Comparison of ENCODE assay signal across 35 cellular contexts in the genomic region with DNA sequence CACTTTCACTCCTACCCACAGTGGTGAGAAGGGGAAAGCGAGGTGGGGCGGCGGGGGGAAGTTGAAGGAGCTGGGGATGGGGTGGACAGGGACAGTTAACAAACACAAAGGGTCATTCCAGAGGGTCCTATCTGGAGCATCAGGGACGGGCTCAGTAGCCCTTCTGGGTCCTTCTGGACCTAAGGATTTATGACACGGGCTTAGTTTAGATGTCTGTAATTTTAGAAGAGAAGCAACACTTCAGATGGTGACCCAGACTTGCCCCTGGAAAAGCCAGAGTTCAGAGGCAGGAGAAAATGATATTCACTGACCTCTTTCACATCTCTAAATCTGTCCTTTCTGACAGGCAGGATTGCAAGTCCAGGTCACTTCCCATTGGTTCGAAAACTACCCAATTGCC.
"Had no signal": no experiment of that assay in that cellular context is flagged by ENCODE, and none has a peak within 500 bp of the region (broad histone marks: within the 10 kb centered on the region; RNA-seq: fewer than 3 reads in every experiment).

No MANE protein-coding gene starts in this region.

- DNase-seq: Karpas-422, Kasumi-1, KG1, MG63, MM.1S, MV-4-11, NCI-H1048, NCI-H1092, NCI-H1092 treated with DMSO at 0.1 percent for 48 hours, NCI-H1105, NCI-H1105 treated with DMSO at 0.1 percent for 48 hours, NCI-H1417, NCI-H1417 treated with DMSO at 0.1 percent for 48 hours, NCI-H1436, NCI-H1436 treated with DMSO at 0.1 percent for 48 hours, NCI-H146, NCI-H1694, NCI-H1694 treated with DMSO at 0.1 percent for 48 hours, NCI-H187, NCI-H187 treated with DMSO at 0.1 percent for 48 hours, NCI-H1930, NCI-H2029, NCI-H2029 treated with DMSO at 0.1 percent for 48 hours, NCI-H2081, NCI-H2081 treated with DMSO at 0.1 percent for 48 hours, NCI-H2107, NCI-H2171, NCI-H2171 treated with DMSO at 0.1 percent for 48 hours, NCI-H2227 treated with DMSO at 0.1 percent for 48 hours, NCI-H226, NCI-H345, NCI-H446, NCI-H446 treated with DMSO at 0.1 percent for 48 hours, NCI-H510A, NCI-H510A treated with DMSO at 0.1 percent for 48 hours had no signal
